ENCODE assay signal across 27 cellular contexts in the genomic region with DNA sequence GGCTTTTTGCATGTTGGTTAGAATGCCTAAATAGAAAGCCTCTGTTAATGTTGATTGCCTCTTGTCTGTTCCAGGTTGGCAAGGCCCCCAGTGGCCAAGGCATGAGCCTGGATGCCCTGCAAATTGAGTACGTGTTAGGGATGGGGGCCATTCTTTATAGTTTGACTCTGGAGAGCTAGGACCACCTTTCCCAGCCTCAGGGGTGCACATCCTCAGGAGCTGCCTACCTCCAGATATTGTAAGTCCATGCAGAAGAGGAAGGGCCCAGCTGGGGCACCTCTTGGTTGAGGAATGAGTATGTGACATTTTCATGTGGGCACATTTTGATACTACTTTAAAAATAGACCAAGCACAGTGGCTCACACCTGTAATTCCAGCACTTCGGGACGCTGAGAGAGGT.
"Had no signal": no experiment of that assay in that cellular context is flagged by ENCODE, and none has a peak within 500 bp of the region (broad histone marks: within the 10 kb centered on the region; RNA-seq: fewer than 3 reads in every experiment).

No MANE protein-coding gene starts in this region.

- H3K27me3 ChIP-seq: adrenal gland, ascending aorta, brain microvascular endothelial cell, dorsolateral prefrontal cortex, esophagus squamous epithelium, left lung, upper lobe of right lung had no signal

- H3K4me3 ChIP-seq: adrenal gland, ascending aorta, dorsolateral prefrontal cortex, esophagus squamous epithelium, left lung, lung, thoracic aorta, upper lobe of right lung had no signal

- ATAC-seq: activated CD8-positive, alpha-beta T cell treated with anti-CD3 and anti-CD28 coated beads for 36 hours; activated T-helper 17 cell treated with anti-CD3 and anti-CD28 coated beads, Interleukin-2, amount 50 U/mL, for 72 hours; left lung; naive thymus-derived CD8-positive, alpha-beta T cell; sciatic nerve; upper lobe of right lung had no signal

- DNase-seq: activated CD4-positive, alpha-beta T cell treated with anti-CD3 and anti-CD28 coated beads, Interleukin-2, amount 10 ng/mL, durations not matched to agents 7 days and 5 days; activated CD4-positive, CD25-positive, alpha-beta regulatory T cell treated with anti-CD3 and anti-CD28 coated beads, Interleukin-2, amount 50 U/mL, for 72 hours; activated CD8-positive, alpha-beta T cell treated with anti-CD3 and anti-CD28 coated beads for 36 hours; activated naive CD4-positive, alpha-beta T cell; activated T-cell treated with anti-CD3 and anti-CD28 coated beads, Interleukin-2, amount 50 U/mL, for 1 hour; adrenal gland; brain microvascular endothelial cell; central memory CD4-positive, alpha-beta T cell; dorsolateral prefrontal cortex; esophagus squamous epithelium; left lung; naive thymus-derived CD8-positive, alpha-beta T cell; nucleus accumbens; posterior cingulate gyrus; SK-N-SH; small intestine; stimulated activated CD4-positive, alpha-beta T cell treated with anti-CD3 and anti-CD28 coated beads, Interleukin-4, amount 100 ng/mL, for 1 hour; stimulated activated naive CD4-positive, alpha-beta T cell; upper lobe of right lung had no signal

- H3K27ac ChIP-seq: adrenal gland, ascending aorta, brain microvascular endothelial cell, esophagus squamous epithelium, left lung, thoracic aorta, upper lobe of right lung, VCaP had no signal

- H3K27me3 Mint-ChIP-seq: activated CD8-positive, alpha-beta T cell treated with anti-CD3 and anti-CD28 coated beads for 36 hours; activated naive CD8-positive, alpha-beta T cell; activated T-helper 17 cell treated with anti-CD3 and anti-CD28 coated beads, Interleukin-2, amount 50 U/mL, for 72 hours; naive thymus-derived CD8-positive, alpha-beta T cell had no signal

- H3K9me3 ChIP-seq: adrenal gland, ascending aorta, esophagus squamous epithelium, left lung, SK-N-SH, thoracic aorta, upper lobe of right lung had no signal

- H3K9me3 Mint-ChIP-seq: activated CD4-positive, alpha-beta T cell treated with anti-CD3 and anti-CD28 coated beads, Interleukin-2, amount 10 ng/mL, durations not matched to agents 7 days and 5 days; activated CD8-positive, alpha-beta T cell treated with anti-CD3 and anti-CD28 coated beads for 36 hours; activated T-helper 17 cell treated with anti-CD3 and anti-CD28 coated beads, Interleukin-2, amount 50 U/mL, for 72 hours; naive thymus-derived CD8-positive, alpha-beta T cell; T-helper 2 cell treated with Interferon-gamma antibody and Interleukin-4, amounts not matched to agents 5 μg/mL and 100 μg/mL, for 36 hours had no signal

- H3K27ac Mint-ChIP-seq: activated CD4-positive, alpha-beta T cell treated with anti-CD3 and anti-CD28 coated beads, Interleukin-2, amount 10 ng/mL, durations not matched to agents 7 days and 5 days; activated CD8-positive, alpha-beta T cell treated with anti-CD3 and anti-CD28 coated beads for 36 hours; activated naive CD8-positive, alpha-beta T cell; activated T-helper 17 cell treated with anti-CD3 and anti-CD28 coated beads, Interleukin-2, amount 50 U/mL, for 72 hours; T-helper 2 cell treated with Interferon-gamma antibody and Interleukin-4, amounts not matched to agents 5 μg/mL and 100 μg/mL, for 36 hours had no signal

- H3K9ac ChIP-seq: SK-N-SH had no signal

- H3K4me2 ChIP-seq: SK-N-SH had no signal

- H3K36me3 ChIP-seq: adrenal gland, ascending aorta, brain microvascular endothelial cell, esophagus squamous epithelium, left lung, thoracic aorta, upper lobe of right lung had no signal

- H3K36me3 Mint-ChIP-seq: activated naive CD8-positive, alpha-beta T cell; naive thymus-derived CD8-positive, alpha-beta T cell had no signal

- H3K4me3 Mint-ChIP-seq: activated CD4-positive, alpha-beta T cell treated with anti-CD3 and anti-CD28 coated beads, Interleukin-2, amount 10 ng/mL, durations not matched to agents 7 days and 5 days; activated CD8-positive, alpha-beta T cell treated with anti-CD3 and anti-CD28 coated beads for 36 hours; activated naive CD8-positive, alpha-beta T cell; activated T-helper 17 cell treated with anti-CD3 and anti-CD28 coated beads, Interleukin-2, amount 50 U/mL, for 72 hours; naive thymus-derived CD8-positive, alpha-beta T cell; T-helper 2 cell treated with Interferon-gamma antibody and Interleukin-4, amounts not matched to agents 5 μg/mL and 100 μg/mL, for 36 hours had no signal
